Comparison of ENCODE assay signal across 8 cellular contexts in the genomic region with DNA sequence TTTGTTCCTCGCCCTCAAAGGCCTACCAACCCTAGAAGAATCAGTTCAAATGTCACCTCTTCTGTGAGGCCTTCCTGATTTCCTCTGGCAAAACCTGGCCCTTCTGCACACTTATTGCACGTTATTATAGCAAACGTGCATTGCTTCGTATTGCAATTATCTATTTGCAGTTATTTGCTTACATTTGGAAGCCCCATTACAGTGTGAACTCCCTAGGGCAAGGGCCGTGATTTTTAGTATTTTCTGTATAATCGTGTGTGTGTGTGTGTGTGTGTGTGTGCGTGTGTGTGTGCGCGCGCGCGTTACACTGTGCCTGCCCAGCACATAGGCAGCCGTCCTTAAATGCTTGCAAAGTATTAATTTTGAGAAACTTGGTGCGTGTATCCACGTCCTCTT. TPM values are rescaled to one million over a fixed set of nuclear protein-coding genes. Genes with fewer than 3 reads are reported as not detected.
DNase-seq lines count a peak whose midpoint lies in the region; ATAC-seq lines count a peak whose summit lies in the region.

No MANE protein-coding gene starts in this region.

- 0 out of 2 replicates have a peak overlapping the region, but pooled peaks have one; percentile 84 for H3K9ac ChIP-seq in BLaER1
- no peak overlapping the region for H3K9ac ChIP-seq in HUES64 (ENCODE audit: low read depth, low read length)

- H3K4me1 Mint-ChIP-seq in natural killer cell treated with Interleukin-12 subunit alpha and Interleukin-12 subunit beta and Interleukin-15 and Interleukin-18, amount 100 ng/mL, for 72 hours (ENCODE audit: low read depth in 2 of 2), result peaks cover 14 to 22% of the 10 kb centered on the region in 2 donors

- peak overlapping the region; percentile 93 for H3K4me3 Mint-ChIP-seq in natural killer cell treated with Interleukin-12 subunit alpha and Interleukin-12 subunit beta and Interleukin-15 and Interleukin-18, amount 100 ng/mL, for 72 hours

- 33% methylated on average over 15 of the region's 15 CpGs for WGBS in HUES64
- 34 to 44% methylated on average over 15 of the region's 15 CpGs for WGBS in ectodermal cell, 2 experiments

- no peak overlapping the region for H3K27ac ChIP-seq in BLaER1
- H3K27ac ChIP-seq in HUES64 (ENCODE audit: low read depth, low read length), result no peak overlapping the region
- no peak overlapping the region for H3K27ac ChIP-seq in ectodermal cell (ENCODE audit: insufficient read depth, low read depth, low read length, poor library complexity, severe bottlenecking)

- ATAC-seq in GM21367 (IDR thresholded peaks at IDR 0.05; ENCODE audit: unreplicated experiment), result peak; percentile 12
- peak; percentile 0 for ATAC-seq in natural killer cell treated with Interleukin-12 subunit alpha and Interleukin-12 subunit beta and Interleukin-15 and Interleukin-18, amount 100 ng/mL, for 72 hours

- no peaks in the 10 kb centered on the region for H4K20me1 ChIP-seq in BLaER1

- H3K27ac Mint-ChIP-seq in natural killer cell treated with Interleukin-12 subunit alpha and Interleukin-12 subunit beta and Interleukin-15 and Interleukin-18, amount 100 ng/mL, for 72 hours, result no peak overlapping the region

- no peaks in the 10 kb centered on the region for H3K9me3 ChIP-seq in BLaER1
- no peaks in the 10 kb centered on the region for H3K9me3 ChIP-seq in HUES64 (ENCODE audit: insufficient read depth, low read depth, low read length)
- no peaks in the 10 kb centered on the region for H3K9me3 ChIP-seq in ectodermal cell (ENCODE audit: control insufficient read depth, low read length)

- H3K4me2 ChIP-seq in BLaER1, result peak overlapping the region; percentile 99

- DNase-seq in natural killer cell treated with Interleukin-12 subunit alpha and Interleukin-12 subunit beta and Interleukin-15 and Interleukin-18, amount 100 ng/mL, for 72 hours (ENCODE audit: low spot score), result no peak
- DNase-seq in hippocampal formation (lab: John Stamatoyannopoulos, UW) (no peak), posterior cingulate gyrus (no peak), SIG-M5 (lab: John Stamatoyannopoulos, UW) (no peak)

- H3K9me3 Mint-ChIP-seq in natural killer cell treated with Interleukin-12 subunit alpha and Interleukin-12 subunit beta and Interleukin-15 and Interleukin-18, amount 100 ng/mL, for 72 hours, result no peaks in the 10 kb centered on the region

- peak overlapping the region; percentile 92 for H3K4me3 ChIP-seq in BLaER1
- peak overlapping the region; percentile 71 for H3K4me3 ChIP-seq in HUES64 (ENCODE audit: low read length)
- H3K4me3 ChIP-seq in ectodermal cell (ENCODE audit: insufficient read depth, low read depth, low read length), result peak overlapping the region; percentile 60

- H3K36me3 ChIP-seq in BLaER1 (peaks cover 12% of the 10 kb centered on the region; the same call in 1 of the 2 replicates), HUES64 (ENCODE audit: insufficient read depth, low read length) (no peaks in the 10 kb centered on the region), ectodermal cell (ENCODE audit: control insufficient read depth, insufficient read depth, low read length) (no peaks in the 10 kb centered on the region)

- intact Hi-C loops in posterior cingulate gyrus (cut with DNase I), result loop anchor here (10.0 kb wide), 1 partner anchor 119 kb away; no protein-coding TSS in a partner anchor

- H3K36me3 Mint-ChIP-seq in natural killer cell treated with Interleukin-12 subunit alpha and Interleukin-12 subunit beta and Interleukin-15 and Interleukin-18, amount 100 ng/mL, for 72 hours, result peaks cover 2% of the 10 kb centered on the region

- H3K27me3 Mint-ChIP-seq in natural killer cell treated with Interleukin-12 subunit alpha and Interleukin-12 subunit beta and Interleukin-15 and Interleukin-18, amount 100 ng/mL, for 72 hours, result peaks cover 10 to 18% of the 10 kb centered on the region in 2 donors

- H3K27me3 ChIP-seq in BLaER1, result no peaks in the 10 kb centered on the region
- H3K27me3 ChIP-seq in HUES64 (ENCODE audit: insufficient read depth, low read length), result peaks cover 23% of the 10 kb centered on the region
- H3K27me3 ChIP-seq in ectodermal cell (ENCODE audit: control insufficient read depth, insufficient read depth, low read length, poor library complexity, severe bottlenecking), result peaks cover 44% of the 10 kb centered on the region

- H3K4me1 ChIP-seq in BLaER1 (peaks cover 10% of the 10 kb centered on the region), HUES64 (ENCODE audit: insufficient read depth, low read length) (no peaks in the 10 kb centered on the region), ectodermal cell (ENCODE audit: control insufficient read depth, insufficient read depth, low read length) (no peaks in the 10 kb centered on the region)

RNA-seq across cellular contexts. Expression of a gene that starts 0.5 kb away (rescaled TPM):
- 2.7 TPM for polyA plus RNA-seq in HUES64 (2013, experiment 1 of 2)
- polyA plus RNA-seq in HUES64 (2013, experiment 2 of 2), result 3.6 TPM
- polyA plus RNA-seq in ectodermal cell (2013, experiment 1 of 4), result 8.5 TPM
- 9.4 TPM for polyA plus RNA-seq in ectodermal cell (2013, experiment 2 of 4)
- 7.5 TPM for polyA plus RNA-seq in ectodermal cell (2013, experiment 3 of 4)
- polyA plus RNA-seq in ectodermal cell (2013, experiment 4 of 4), result 8.6 TPM
- total RNA-seq in natural killer cell treated with Interleukin-12 subunit alpha and Interleukin-12 subunit beta and Interleukin-15 and Interleukin-18, amount 100 ng/mL, for 72 hours, result 1 to 10 TPM; 2.0 to 5.3 TPM

RNA-seq across cellular contexts. Expression of a gene that starts 5.5 kb away (rescaled TPM):
- polyA plus RNA-seq in HUES64 (2013, experiment 1 of 2), result 0.50 TPM
- polyA plus RNA-seq in HUES64 (2013, experiment 2 of 2), result 2.0 TPM
- polyA plus RNA-seq in ectodermal cell (2013, experiment 1 of 4), result 1.2 TPM
- polyA plus RNA-seq in ectodermal cell (2013, experiment 2 of 4), result 1.2 TPM
- polyA plus RNA-seq in ectodermal cell (2013, experiment 3 of 4), result 1.8 TPM
- 1.0 TPM for polyA plus RNA-seq in ectodermal cell (2013, experiment 4 of 4)
- not detected for total RNA-seq in natural killer cell treated with Interleukin-12 subunit alpha and Interleukin-12 subunit beta and Interleukin-15 and Interleukin-18, amount 100 ng/mL, for 72 hours
